9 cellular contexts compared by ENCODE assay signal in genomic region chr2:23941644-23942043, GRCh38. TPM values are rescaled to one million over a fixed set of nuclear protein-coding genes. Genes with fewer than 3 reads are reported as not detected.
A peak's percentile ranks its signal among the peaks of the same experiment; 100 is the strongest.
DNase-seq lines count a peak whose midpoint lies in the region; ATAC-seq and TF ChIP-seq lines count a peak whose summit lies in the region.
"Had no signal": no experiment of that assay in that cellular context is flagged by ENCODE, and none has a peak within 500 bp of the region (broad histone marks: within the 10 kb centered on the region; RNA-seq: fewer than 3 reads in every experiment).

No MANE protein-coding gene starts in this region.

- H3K9me3 Mint-ChIP-seq in Calu3 (ENCODE audit: low read depth, unreplicated experiment), result no peaks in the 10 kb centered on the region
- H3K9me3 Mint-ChIP-seq in osteocyte (ENCODE audit: unreplicated experiment), result no peaks in the 10 kb centered on the region

- H3K27me3 ChIP-seq in endocrine pancreas (ENCODE audit: control insufficient read depth, insufficient read depth, low read length) (no peaks in the 10 kb centered on the region), ovary (no peaks in the 10 kb centered on the region)
- H3K27me3 ChIP-seq: spleen had no signal

- no peaks in the 10 kb centered on the region for H3K9me2 ChIP-seq in OCI-LY7 (ENCODE audit: insufficient read depth, low read length)

- H3K27me3 Mint-ChIP-seq in Calu3 (ENCODE audit: unreplicated experiment), result peaks cover 8% of the 10 kb centered on the region
- H3K27me3 Mint-ChIP-seq in osteocyte (ENCODE audit: unreplicated experiment), result no peaks in the 10 kb centered on the region

- CTCF ChIA-PET in Calu3 (lab: Charles Lee), result interaction anchor here (0.6 to 0.9 kb wide), 4 partner anchors 11 to 327 kb away, joined by 3 to 13 read pairs (median 8); partner anchors contain the start of gene ATAD2B
- CTCF ChIA-PET in OCI-LY7 (lab: Charles Lee; ENCODE audit: unreplicated experiment), result interaction anchor here (0.6 kb wide), 1 partner anchor 55 kb away, joined by 3 read pairs; no protein-coding TSS in a partner anchor

- TF ChIP-seq CTCF in Calu3 (IDR thresholded peaks at IDR 0.05; ENCODE audit: unreplicated experiment), result no peak
- TF ChIP-seq CTCF in OCI-LY7 (conservative IDR thresholded peaks at IDR 0.05; ENCODE audit: low read length), result no peak
- no peak for TF ChIP-seq CTCF in osteocyte (IDR thresholded peaks at IDR 0.05)
- TF ChIP-seq CTCF in ovary (IDR thresholded peaks at IDR 0.05), result no peak

- H3K4me3 ChIP-seq in OCI-LY7 (ENCODE audit: low read depth, low read length, poor library complexity, severe bottlenecking) (peak overlapping the region; percentile 72), endocrine pancreas (ENCODE audit: control insufficient read depth, insufficient read depth, low read length) (peak overlapping the region; percentile 91), ovary (no peak overlapping the region)

- POLR2A ChIA-PET in OCI-LY7 (lab: Charles Lee), result interaction anchor here (0.6 to 3.5 kb wide), 10 partner anchors 9 to 1504 kb away, joined by 3 to 50 read pairs (median 4); partner anchors contain the start of genes ATAD2B and WDCP

- intact Hi-C loops in Calu3 (cut with micrococcal nuclease; ENCODE audit: unreplicated experiment), result no loop called here
- intact Hi-C loops in OCI-LY7 (cut with micrococcal nuclease; ENCODE audit: unreplicated experiment), result loop anchor here (10.0 kb wide), 1 partner anchor 553 kb away; the partner anchor contains the start of gene NCOA1
- intact Hi-C loops in ovary (cut with DNase I), result no loop called here

- TF ChIP-seq POLR2A in ovary (IDR thresholded peaks at IDR 0.05), result no peak

- H2AFZ ChIP-seq in OCI-LY7 (ENCODE audit: low read length), result no peak overlapping the region

- H3K4me2 ChIP-seq in OCI-LY7 (ENCODE audit: low read length), result peak overlapping the region; percentile 80

- peaks cover 25% of the 10 kb centered on the region for H3K36me3 Mint-ChIP-seq in Calu3 (ENCODE audit: insufficient read depth, unreplicated experiment)
- H3K36me3 Mint-ChIP-seq in osteocyte (ENCODE audit: unreplicated experiment), result peaks cover 8% of the 10 kb centered on the region

- BruUV-seq in Calu3 (replicated peaks; lab: Mats Ljungman, UMichigan), result no TSS peak
- no TSS peak for BruUV-seq in OCI-LY7 (replicated peaks; lab: Mats Ljungman, UMichigan)

- no peak for DNase-seq in Calu3
- no peak for DNase-seq in OCI-LY7 (ENCODE audit: low spot score)
- DNase-seq in osteocyte (ENCODE audit: extremely low spot score, unreplicated experiment), result no peak
- DNase-seq in MV-4-11 (lab: John Stamatoyannopoulos, UW), result no peak
- DNase-seq in ovary, result no peak
- DNase-seq: spleen had no signal

- peaks cover 25% of the 10 kb centered on the region for H3K79me2 ChIP-seq in OCI-LY7 (ENCODE audit: insufficient read depth, low read depth, low read length)

- no peak overlapping the region for H3K27ac ChIP-seq in OCI-LY7 (ENCODE audit: low read depth, low read length, poor library complexity, severe bottlenecking)
- no peak overlapping the region for H3K27ac ChIP-seq in ovary

- no peaks in the 10 kb centered on the region; the same call in 1 of the 2 replicates for H4K20me1 ChIP-seq in OCI-LY7 (ENCODE audit: insufficient read depth, low read length)

- H3K4me1 ChIP-seq in OCI-LY7 (ENCODE audit: insufficient read depth, low read length, poor library complexity, severe bottlenecking) (peaks cover 18% of the 10 kb centered on the region), endocrine pancreas (ENCODE audit: control insufficient read depth, insufficient read depth, low read length) (no peaks in the 10 kb centered on the region), ovary (ENCODE audit: insufficient read depth) (peaks cover 4% of the 10 kb centered on the region)

- ATAC-seq in GM18870 (IDR thresholded peaks at IDR 0.05; ENCODE audit: unreplicated experiment), result no peak
- ATAC-seq in GM19328 (IDR thresholded peaks at IDR 0.05; ENCODE audit: unreplicated experiment), result no peak

- H3K4me1 Mint-ChIP-seq in Calu3 (ENCODE audit: low read depth, unreplicated experiment), result peaks cover 41% of the 10 kb centered on the region
- H3K4me1 Mint-ChIP-seq in osteocyte (ENCODE audit: unreplicated experiment), result peaks cover 41% of the 10 kb centered on the region

- H3K9ac ChIP-seq in endocrine pancreas (ENCODE audit: control insufficient read depth, insufficient read depth, low read length), result no peak overlapping the region

- H3K36me3 ChIP-seq in OCI-LY7 (ENCODE audit: insufficient read depth, low read length) (0 out of 2 replicates have a peak, but pooled peaks cover 6% of the 10 kb centered on the region), endocrine pancreas (ENCODE audit: control insufficient read depth, insufficient read depth, low read length) (no peaks in the 10 kb centered on the region), ovary (no peaks in the 10 kb centered on the region)
- H3K36me3 ChIP-seq: spleen had no signal

- H3K9me3 ChIP-seq in OCI-LY7 (ENCODE audit: low read length) (no peaks in the 10 kb centered on the region), endocrine pancreas (ENCODE audit: control insufficient read depth, low read length) (no peaks in the 10 kb centered on the region), ovary (no peaks in the 10 kb centered on the region)
- H3K9me3 ChIP-seq: spleen had no signal

- no peak for TF ChIP-seq EP300 in ovary (IDR thresholded peaks at IDR 0.05)

- H3K27ac Mint-ChIP-seq in Calu3 (ENCODE audit: unreplicated experiment) (no peak overlapping the region), osteocyte (ENCODE audit: unreplicated experiment) (peak overlapping the region; percentile 9)

- 79 to 90% (median 87%) methylated on average over 8 of the region's 8 CpGs for WGBS in ovary, 3 donors

- H3K4me3 Mint-ChIP-seq in Calu3 (ENCODE audit: low read depth, unreplicated experiment), result peak overlapping the region; percentile 75
- peak overlapping the region; percentile 15 for H3K4me3 Mint-ChIP-seq in osteocyte (ENCODE audit: unreplicated experiment)

RNA-seq across cellular contexts. Expression of gene UBXN2A, which starts 1.4 kb away (rescaled TPM):
- total RNA-seq in Calu3 (2022) (12.8 and 15.1 TPM in 2 replicates), OCI-LY7 (2022) (15.4 and 16.2 TPM in 2 replicates), osteocyte (18.8 and 18.9 TPM in 2 replicates), ovary (10 to 100 TPM in 6 of 7 donors, 1 to 10 TPM in 1; 10.0 to 15.8 (median 14.0) TPM)
- total RNA-seq in OCI-LY7 (2014; rRNA removed; shearing (Covaris generic)), result 10.0 and 11.3 TPM in 2 replicates
- 10 to 100 TPM in 1 of 2 donors, 1 to 10 TPM in 1; 6.0 to 16.3 TPM for polyA plus RNA-seq in ovary

RNA-seq across cellular contexts. Expression of gene ATAD2B, which starts 14.7 kb away (rescaled TPM):
- 17.9 and 19.7 TPM in 2 replicates for total RNA-seq in Calu3 (2022)
- total RNA-seq in OCI-LY7 (2014; rRNA removed; shearing (Covaris generic)), result 7.8 and 9.4 TPM in 2 replicates
- total RNA-seq in OCI-LY7 (2022), result 19.4 and 21.7 TPM in 2 replicates
- total RNA-seq in osteocyte, result 23.8 and 27.3 TPM in 2 replicates
- total RNA-seq in ovary, result 10 to 100 TPM; 15.0 to 29.6 (median 23.6) TPM
- polyA plus RNA-seq in ovary, result 1 to 10 TPM; 4.5 to 6.0 TPM
